In genomic region chr9:122265265-122265900, GRCh38 we compare ENCODE assay signal across 1 cellular context.
TF ChIP-seq lines count a peak whose summit lies in the region.

No MANE protein-coding gene starts in this region.

TF ChIP-seq in HCT116, 20 proteins besides CTCF, POLR2A, EP300 and RAD21:
- TF ChIP-seq SP1 (IDR thresholded peaks at IDR 0.05; ENCODE audit: low read depth) (no peak), SRF (IDR thresholded peaks at IDR 0.05; ENCODE audit: low read depth) (0 out of 2 replicates have a peak, but pooled peaks have one; percentile 9), YY1 (IDR thresholded peaks at IDR 0.05; ENCODE audit: extremely low read depth, insufficient replicate concordance, low read depth, low read length) (no peak), FOSL1 (IDR thresholded peaks at IDR 0.05; ENCODE audit: low read depth) (no peak), JUND (IDR thresholded peaks at IDR 0.05) (0 out of 2 replicates have a peak, but pooled peaks have one; percentile 19), ELF1 (IDR thresholded peaks at IDR 0.05; ENCODE audit: borderline replicate concordance, low read depth) (peak; percentile 67), MAX (IDR thresholded peaks at IDR 0.05) (no peak; the same call in 1 of the 2 replicates), ZBTB33 (IDR thresholded peaks at IDR 0.05; ENCODE audit: extremely low read depth, insufficient replicate concordance, low read length) (no peak), ZFX (IDR thresholded peaks at IDR 0.05) (no peak)
